ENCODE assay signal across 1 cellular context in the genomic region with DNA sequence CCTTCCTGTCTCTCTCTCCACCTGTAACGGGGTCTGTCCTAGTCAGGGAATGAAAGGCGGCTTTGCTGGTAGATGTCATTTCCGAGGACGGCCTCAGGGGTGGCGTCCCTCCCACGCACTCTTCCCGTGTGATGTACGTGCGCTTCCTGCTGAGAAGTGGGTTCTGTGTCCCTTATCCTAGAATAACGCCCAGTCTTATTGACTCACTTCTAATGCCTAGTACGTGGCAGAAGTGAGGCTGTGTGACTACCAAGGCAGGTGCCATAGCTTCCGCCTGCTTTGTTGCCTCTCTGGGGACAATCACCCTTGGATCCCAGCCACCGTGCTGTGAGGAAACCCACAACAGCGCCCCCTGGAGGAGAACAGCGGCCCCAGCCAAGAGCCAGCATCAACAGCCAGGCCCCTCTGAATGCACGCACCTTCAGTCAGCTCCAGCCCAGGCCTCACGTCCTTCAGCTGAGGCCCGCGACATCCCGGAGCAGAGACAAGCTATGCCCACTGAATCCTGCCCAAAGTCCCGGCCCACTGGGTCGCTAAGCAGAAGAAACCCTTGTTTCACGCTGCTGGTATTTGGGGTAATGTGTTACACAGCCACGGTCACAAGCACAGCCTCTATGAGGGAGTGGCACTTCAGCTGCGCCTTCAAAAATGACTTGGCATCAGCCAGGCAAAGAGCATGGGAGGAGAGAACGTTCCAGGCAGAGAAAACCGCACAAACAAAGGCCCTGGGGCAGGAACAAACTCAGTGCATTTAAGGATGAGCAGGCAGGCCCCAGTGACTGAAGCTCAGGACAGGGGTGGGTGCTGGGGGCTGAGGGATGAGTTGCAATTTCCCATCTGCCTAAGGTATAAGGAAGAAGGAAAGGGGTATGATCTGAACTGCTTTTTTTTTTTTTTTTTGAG.
TF ChIP-seq lines count a peak whose summit lies in the region.

No MANE protein-coding gene starts in this region.

TF ChIP-seq in HepG2, 621 proteins besides CTCF, POLR2A, EP300 and RAD21 (continued from another document):
- TF ChIP-seq, protein P1, sequence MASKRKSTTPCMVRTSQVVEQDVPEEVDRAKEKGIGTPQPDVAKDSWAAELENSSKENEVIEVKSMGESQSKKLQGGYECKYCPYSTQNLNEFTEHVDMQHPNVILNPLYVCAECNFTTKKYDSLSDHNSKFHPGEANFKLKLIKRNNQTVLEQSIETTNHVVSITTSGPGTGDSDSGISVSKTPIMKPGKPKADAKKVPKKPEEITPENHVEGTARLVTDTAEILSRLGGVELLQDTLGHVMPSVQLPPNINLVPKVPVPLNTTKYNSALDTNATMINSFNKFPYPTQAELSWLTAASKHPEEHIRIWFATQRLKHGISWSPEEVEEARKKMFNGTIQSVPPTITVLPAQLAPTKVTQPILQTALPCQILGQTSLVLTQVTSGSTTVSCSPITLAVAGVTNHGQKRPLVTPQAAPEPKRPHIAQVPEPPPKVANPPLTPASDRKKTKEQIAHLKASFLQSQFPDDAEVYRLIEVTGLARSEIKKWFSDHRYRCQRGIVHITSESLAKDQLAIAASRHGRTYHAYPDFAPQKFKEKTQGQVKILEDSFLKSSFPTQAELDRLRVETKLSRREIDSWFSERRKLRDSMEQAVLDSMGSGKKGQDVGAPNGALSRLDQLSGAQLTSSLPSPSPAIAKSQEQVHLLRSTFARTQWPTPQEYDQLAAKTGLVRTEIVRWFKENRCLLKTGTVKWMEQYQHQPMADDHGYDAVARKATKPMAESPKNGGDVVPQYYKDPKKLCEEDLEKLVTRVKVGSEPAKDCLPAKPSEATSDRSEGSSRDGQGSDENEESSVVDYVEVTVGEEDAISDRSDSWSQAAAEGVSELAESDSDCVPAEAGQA (IDR thresholded peaks at IDR 0.05; ENCODE audit: low read depth): no peak
- TF ChIP-seq, protein P1 (CRISPR knock-in tag; IDR thresholded peaks at IDR 0.05; ENCODE audit: borderline replicate concordance): no peak
- peak; percentile 37; the same call in 1 of the 2 replicates for TF ChIP-seq THAP9 (CRISPR knock-in tag; IDR thresholded peaks at IDR 0.05; ENCODE audit: borderline replicate concordance)
- no peak for TF ChIP-seq ZNF558 (CRISPR knock-in tag; IDR thresholded peaks at IDR 0.05; ENCODE audit: borderline replicate concordance)
- 0 out of 2 replicates have a peak, but pooled peaks have one; percentile 21 for TF ChIP-seq IRF1 (CRISPR knock-in tag; IDR thresholded peaks at IDR 0.05; ENCODE audit: low read depth)
- no peak for TF ChIP-seq ZNF207 (IDR thresholded peaks at IDR 0.05; ENCODE audit: borderline replicate concordance)
- TF ChIP-seq ZNF572 (CRISPR knock-in tag; IDR thresholded peaks at IDR 0.05): peak; percentile 68; the same call in 1 of the 2 replicates
